3 cellular contexts compared by ENCODE assay signal in genomic region chr13:56338421-56338820, GRCh38.
"Had no signal": no experiment of that assay in that cellular context is flagged by ENCODE, and none has a peak within 500 bp of the region (broad histone marks: within the 10 kb centered on the region; RNA-seq: fewer than 3 reads in every experiment).

No MANE protein-coding gene starts in this region.

- DNase-seq: GDM1, GF-D8 had no signal

- H3K4me3 ChIP-seq: GM12878 had no signal

- ATAC-seq: GM12878 had no signal
